Comparison of ENCODE assay signal across 1 cellular context in the genomic region with DNA sequence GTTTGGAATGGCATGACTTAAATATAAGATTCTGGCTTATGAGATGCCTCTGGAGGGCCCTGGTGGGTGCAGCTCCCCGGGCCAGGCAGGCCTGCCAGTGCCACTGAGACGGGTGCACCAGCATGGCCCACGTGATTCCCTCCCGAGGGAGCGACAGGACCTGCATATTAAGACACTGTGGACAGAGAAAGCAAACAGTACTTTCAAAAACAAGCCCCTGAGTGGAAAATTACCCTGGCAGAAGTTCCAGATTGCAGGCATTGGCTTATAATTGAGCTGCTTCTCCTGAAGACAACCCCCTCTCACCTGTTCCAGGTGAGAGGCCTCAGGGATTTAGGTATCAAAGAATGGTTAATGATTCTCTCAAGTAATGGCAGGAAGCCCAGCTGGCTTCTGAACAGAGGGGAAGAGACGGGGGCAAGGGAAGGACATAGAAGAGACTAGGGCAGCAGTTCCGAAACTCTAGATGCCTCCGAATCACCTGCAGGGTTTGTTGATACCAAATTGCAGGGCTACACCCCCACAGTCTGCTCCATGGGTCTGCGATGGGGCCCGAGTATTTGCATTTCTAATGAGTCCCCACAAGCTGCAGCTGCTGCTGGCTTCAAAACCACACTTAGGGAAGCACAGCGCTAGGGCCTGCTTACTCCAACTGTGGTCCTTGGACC.
A peak's percentile ranks its signal among the peaks of the same experiment; 100 is the strongest.
TF ChIP-seq lines count a peak whose summit lies in the region.

No MANE protein-coding gene starts in this region.

TF ChIP-seq in HepG2, 621 proteins besides CTCF, POLR2A, EP300 and RAD21:
- TF ChIP-seq ZKSCAN5 (CRISPR knock-in tag; IDR thresholded peaks at IDR 0.05): no peak
- TF ChIP-seq ZEB1 (IDR thresholded peaks at IDR 0.05; ENCODE audit: insufficient replicate concordance, low read depth): peak; percentile 36
- TF ChIP-seq SP5 (CRISPR knock-in tag; IDR thresholded peaks at IDR 0.05; ENCODE audit: borderline replicate concordance, low read depth): no peak
